Comparison of ENCODE assay signal across 1 cellular context in the genomic region with DNA sequence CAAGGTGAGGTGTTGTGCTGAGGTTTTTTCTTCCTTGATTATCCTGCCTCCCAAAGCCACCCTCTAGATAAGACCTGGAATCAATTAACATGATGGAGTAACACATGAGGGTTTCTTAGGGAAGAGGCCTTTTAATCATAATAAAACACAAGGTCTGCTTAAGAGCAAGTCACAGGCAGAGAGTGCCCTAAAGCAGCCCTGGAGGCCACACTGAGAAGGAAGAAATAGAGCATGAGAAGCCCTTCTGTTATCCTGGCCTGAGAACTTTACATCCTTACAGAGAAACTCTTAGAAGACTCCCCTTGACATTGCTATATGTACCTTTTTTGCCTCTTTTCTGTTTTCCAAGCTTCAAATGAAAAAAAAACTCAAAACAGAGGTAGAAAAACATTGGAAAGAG.
TF ChIP-seq lines count a peak whose summit lies in the region.

No MANE protein-coding gene starts in this region.

TF ChIP-seq in GM23338, 12 proteins besides CTCF, POLR2A, EP300 and RAD21 (continued from another document):
- TF ChIP-seq, protein P1, sequence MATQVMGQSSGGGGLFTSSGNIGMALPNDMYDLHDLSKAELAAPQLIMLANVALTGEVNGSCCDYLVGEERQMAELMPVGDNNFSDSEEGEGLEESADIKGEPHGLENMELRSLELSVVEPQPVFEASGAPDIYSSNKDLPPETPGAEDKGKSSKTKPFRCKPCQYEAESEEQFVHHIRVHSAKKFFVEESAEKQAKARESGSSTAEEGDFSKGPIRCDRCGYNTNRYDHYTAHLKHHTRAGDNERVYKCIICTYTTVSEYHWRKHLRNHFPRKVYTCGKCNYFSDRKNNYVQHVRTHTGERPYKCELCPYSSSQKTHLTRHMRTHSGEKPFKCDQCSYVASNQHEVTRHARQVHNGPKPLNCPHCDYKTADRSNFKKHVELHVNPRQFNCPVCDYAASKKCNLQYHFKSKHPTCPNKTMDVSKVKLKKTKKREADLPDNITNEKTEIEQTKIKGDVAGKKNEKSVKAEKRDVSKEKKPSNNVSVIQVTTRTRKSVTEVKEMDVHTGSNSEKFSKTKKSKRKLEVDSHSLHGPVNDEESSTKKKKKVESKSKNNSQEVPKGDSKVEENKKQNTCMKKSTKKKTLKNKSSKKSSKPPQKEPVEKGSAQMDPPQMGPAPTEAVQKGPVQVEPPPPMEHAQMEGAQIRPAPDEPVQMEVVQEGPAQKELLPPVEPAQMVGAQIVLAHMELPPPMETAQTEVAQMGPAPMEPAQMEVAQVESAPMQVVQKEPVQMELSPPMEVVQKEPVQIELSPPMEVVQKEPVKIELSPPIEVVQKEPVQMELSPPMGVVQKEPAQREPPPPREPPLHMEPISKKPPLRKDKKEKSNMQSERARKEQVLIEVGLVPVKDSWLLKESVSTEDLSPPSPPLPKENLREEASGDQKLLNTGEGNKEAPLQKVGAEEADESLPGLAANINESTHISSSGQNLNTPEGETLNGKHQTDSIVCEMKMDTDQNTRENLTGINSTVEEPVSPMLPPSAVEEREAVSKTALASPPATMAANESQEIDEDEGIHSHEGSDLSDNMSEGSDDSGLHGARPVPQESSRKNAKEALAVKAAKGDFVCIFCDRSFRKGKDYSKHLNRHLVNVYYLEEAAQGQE (IDR thresholded peaks at IDR 0.05; ENCODE audit: unreplicated experiment) = no peak
- no peak for TF ChIP-seq EZH2phosphoT487 (IDR thresholded peaks at IDR 0.05; ENCODE audit: unreplicated experiment)
- TF ChIP-seq, protein P2, sequence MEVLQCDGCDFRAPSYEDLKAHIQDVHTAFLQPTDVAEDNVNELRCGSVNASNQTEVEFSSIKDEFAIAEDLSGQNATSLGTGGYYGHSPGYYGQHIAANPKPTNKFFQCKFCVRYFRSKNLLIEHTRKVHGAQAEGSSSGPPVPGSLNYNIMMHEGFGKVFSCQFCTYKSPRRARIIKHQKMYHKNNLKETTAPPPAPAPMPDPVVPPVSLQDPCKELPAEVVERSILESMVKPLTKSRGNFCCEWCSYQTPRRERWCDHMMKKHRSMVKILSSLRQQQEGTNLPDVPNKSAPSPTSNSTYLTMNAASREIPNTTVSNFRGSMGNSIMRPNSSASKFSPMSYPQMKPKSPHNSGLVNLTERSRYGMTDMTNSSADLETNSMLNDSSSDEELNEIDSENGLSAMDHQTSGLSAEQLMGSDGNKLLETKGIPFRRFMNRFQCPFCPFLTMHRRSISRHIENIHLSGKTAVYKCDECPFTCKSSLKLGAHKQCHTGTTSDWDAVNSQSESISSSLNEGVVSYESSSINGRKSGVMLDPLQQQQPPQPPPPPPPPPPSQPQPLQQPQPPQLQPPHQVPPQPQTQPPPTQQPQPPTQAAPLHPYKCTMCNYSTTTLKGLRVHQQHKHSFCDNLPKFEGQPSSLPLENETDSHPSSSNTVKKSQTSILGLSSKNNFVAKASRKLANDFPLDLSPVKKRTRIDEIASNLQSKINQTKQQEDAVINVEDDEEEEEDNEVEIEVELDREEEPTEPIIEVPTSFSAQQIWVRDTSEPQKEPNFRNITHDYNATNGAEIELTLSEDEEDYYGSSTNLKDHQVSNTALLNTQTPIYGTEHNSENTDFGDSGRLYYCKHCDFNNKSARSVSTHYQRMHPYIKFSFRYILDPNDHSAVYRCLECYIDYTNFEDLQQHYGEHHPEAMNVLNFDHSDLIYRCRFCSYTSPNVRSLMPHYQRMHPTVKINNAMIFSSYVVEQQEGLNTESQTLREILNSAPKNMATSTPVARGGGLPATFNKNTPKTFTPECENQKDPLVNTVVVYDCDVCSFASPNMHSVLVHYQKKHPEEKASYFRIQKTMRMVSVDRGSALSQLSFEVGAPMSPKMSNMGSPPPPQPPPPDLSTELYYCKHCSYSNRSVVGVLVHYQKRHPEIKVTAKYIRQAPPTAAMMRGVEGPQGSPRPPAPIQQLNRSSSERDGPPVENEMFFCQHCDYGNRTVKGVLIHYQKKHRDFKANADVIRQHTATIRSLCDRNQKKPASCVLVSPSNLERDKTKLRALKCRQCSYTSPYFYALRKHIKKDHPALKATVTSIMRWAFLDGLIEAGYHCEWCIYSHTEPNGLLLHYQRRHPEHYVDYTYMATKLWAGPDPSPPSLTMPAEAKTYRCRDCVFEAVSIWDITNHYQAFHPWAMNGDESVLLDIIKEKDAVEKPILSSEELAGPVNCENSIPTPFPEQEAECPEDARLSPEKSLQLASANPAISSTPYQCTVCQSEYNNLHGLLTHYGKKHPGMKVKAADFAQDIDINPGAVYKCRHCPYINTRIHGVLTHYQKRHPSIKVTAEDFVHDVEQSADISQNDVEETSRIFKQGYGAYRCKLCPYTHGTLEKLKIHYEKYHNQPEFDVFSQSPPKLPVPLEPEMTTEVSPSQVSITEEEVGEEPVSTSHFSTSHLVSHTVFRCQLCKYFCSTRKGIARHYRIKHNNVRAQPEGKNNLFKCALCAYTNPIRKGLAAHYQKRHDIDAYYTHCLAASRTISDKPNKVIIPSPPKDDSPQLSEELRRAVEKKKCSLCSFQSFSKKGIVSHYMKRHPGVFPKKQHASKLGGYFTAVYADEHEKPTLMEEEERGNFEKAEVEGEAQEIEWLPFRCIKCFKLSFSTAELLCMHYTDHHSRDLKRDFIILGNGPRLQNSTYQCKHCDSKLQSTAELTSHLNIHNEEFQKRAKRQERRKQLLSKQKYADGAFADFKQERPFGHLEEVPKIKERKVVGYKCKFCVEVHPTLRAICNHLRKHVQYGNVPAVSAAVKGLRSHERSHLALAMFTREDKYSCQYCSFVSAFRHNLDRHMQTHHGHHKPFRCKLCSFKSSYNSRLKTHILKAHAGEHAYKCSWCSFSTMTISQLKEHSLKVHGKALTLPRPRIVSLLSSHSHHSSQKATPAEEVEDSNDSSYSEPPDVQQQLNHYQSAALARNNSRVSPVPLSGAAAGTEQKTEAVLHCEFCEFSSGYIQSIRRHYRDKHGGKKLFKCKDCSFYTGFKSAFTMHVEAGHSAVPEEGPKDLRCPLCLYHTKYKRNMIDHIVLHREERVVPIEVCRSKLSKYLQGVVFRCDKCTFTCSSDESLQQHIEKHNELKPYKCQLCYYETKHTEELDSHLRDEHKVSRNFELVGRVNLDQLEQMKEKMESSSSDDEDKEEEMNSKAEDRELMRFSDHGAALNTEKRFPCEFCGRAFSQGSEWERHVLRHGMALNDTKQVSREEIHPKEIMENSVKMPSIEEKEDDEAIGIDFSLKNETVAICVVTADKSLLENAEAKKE (CRISPR knock-in tag; IDR thresholded peaks at IDR 0.05) = no peak
- no peak for TF ChIP-seq ZNF331 (CRISPR knock-in tag; IDR thresholded peaks at IDR 0.05; ENCODE audit: low read depth)
- no peak for TF ChIP-seq CREB1 (CRISPR knock-in tag; IDR thresholded peaks at IDR 0.05; ENCODE audit: low read depth)
- TF ChIP-seq EZH2 (IDR thresholded peaks at IDR 0.05; ENCODE audit: low read depth, unreplicated experiment) = no peak
- TF ChIP-seq ZNF114 (CRISPR knock-in tag; IDR thresholded peaks at IDR 0.05) = no peak
- no peak for TF ChIP-seq POLR2AphosphoS5 (IDR thresholded peaks at IDR 0.05; ENCODE audit: low read depth)
- no peak for TF ChIP-seq NANOG (IDR thresholded peaks at IDR 0.05; ENCODE audit: borderline replicate concordance)
- no peak for TF ChIP-seq JUNB (IDR thresholded peaks at IDR 0.05; ENCODE audit: unreplicated experiment)
